8 cellular contexts compared by ENCODE assay signal in the genomic region with DNA sequence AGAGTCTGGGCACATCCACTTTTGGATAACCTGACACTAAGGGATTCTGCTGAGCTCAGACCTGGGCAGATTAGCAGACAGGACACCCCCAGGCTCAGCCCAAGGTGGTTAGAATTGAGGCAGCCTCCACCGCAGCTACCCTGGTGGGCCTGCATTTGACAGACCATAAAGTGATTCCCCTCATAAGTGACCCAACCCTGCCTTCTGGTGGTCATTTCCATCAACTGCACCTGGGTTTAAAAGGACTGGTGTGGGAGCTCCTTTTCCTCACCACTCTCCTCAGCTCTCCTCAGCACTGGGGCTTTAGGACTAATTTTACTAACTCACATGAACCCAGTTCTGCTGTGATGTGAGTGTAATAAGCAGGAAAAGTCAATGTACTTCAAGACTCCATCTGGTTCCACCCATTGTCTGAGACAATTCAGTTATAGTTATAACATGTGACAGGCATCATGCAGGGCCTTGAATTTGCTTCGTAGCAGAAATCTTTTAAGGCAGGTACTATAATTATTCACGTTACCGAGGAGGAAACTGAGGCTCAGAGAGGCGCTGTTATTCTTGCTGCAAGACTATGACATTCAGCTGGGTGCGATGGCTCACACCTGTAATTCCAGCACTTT. TPM values are rescaled to one million over a fixed set of nuclear protein-coding genes. Genes with fewer than 3 reads are reported as not detected.
DNase-seq lines count a peak whose midpoint lies in the region; ATAC-seq, FAIRE-seq and TF ChIP-seq lines count a peak whose summit lies in the region.

No MANE protein-coding gene starts in this region.

- no peak overlapping the region for H3K9ac ChIP-seq in K562 (ENCODE audit: insufficient read depth in 1 of 2, low read depth in 2 of 2, low read length in 2 of 2)

- no TSS peak for BruUV-seq in K562 (replicated peaks; lab: Mats Ljungman, UMichigan)

- 0 out of 2 replicates have a peak, but pooled peaks cover 4% of the 10 kb centered on the region for H4K20me1 ChIP-seq in K562 (replicated peaks; ENCODE audit: control insufficient read depth, insufficient read depth, low read length)

- no peak overlapping the region for H3K27ac ChIP-seq in K562 (ENCODE audit: extremely low read depth, low read depth, low read length)

- H3K36me3 ChIP-seq in BE2C: no peaks in the 10 kb centered on the region
- no peaks in the 10 kb centered on the region for H3K36me3 ChIP-seq in K562 (ENCODE audit: control insufficient read depth, insufficient read depth, low read length)

- no peak overlapping the region for H3K4me3 ChIP-seq in BE2C (ENCODE audit: low read depth, low read length)
- no peak overlapping the region for H3K4me3 ChIP-seq in GM12875 (ENCODE audit: low read depth, low read length)
- no peak overlapping the region for H3K4me3 ChIP-seq in K562

- TF ChIP-seq CTCF in BE2C (IDR thresholded peaks at IDR 0.05; ENCODE audit: low read depth, low read length) (peak; percentile 64), GM12875 (IDR thresholded peaks at IDR 0.05; ENCODE audit: borderline replicate concordance, insufficient read depth, low read depth, low read length) (peak; percentile 67), K562 (IDR thresholded peaks at IDR 0.05 in 2 of 3, conservative IDR thresholded peaks at IDR 0.05 in 1 of 3; ENCODE audit: insufficient read depth in 2 of 3, low read depth in 1 of 3, low read length in 3 of 3) (peak; percentile 65 to 71 (median 69))

- FAIRE-seq in K562 (lab: Jason Lieb, UNC): peak; percentile 83

- no peaks in the 10 kb centered on the region for H3K9me1 ChIP-seq in K562 (ENCODE audit: control insufficient read depth, insufficient read depth, low read length)

- CTCF ChIA-PET in K562 (lab: Yijun Ruan, JAX; ENCODE audit: low intra/inter-chr PET ratio): interaction anchor here (0.9 to 3.5 kb wide), 4 partner anchors 287 to 690 kb away, joined by 5 to 19 read pairs (median 12); no protein-coding TSS in a partner anchor

- TF ChIP-seq POLR2A in K562 (conservative IDR thresholded peaks at IDR 0.05): no peak

- no peaks in the 10 kb centered on the region for H3K9me3 ChIP-seq in BE2C
- no peaks in the 10 kb centered on the region for H3K9me3 ChIP-seq in K562 (replicated peaks; ENCODE audit: control insufficient read depth, insufficient read depth, low read depth, low read length)

- POLR2A ChIA-PET in K562 (lab: Yijun Ruan, JAX): interaction anchor here (0.6 kb wide), 1 partner anchor 13 kb away, joined by 3 read pairs; no protein-coding TSS in a partner anchor

- H3K4me1 ChIP-seq in BE2C (no peaks in the 10 kb centered on the region), K562 (replicated peaks in 1 of 2; ENCODE audit: control insufficient read depth in 2 of 2, insufficient read depth in 2 of 2, low read length in 2 of 2) (no peaks in the 10 kb centered on the region; a peak in 1 of 5 replicates)

- H3K79me2 ChIP-seq in K562 (ENCODE audit: control insufficient read depth, insufficient read depth, low read length): no peaks in the 10 kb centered on the region

- intact Hi-C loops in K562 (cut with micrococcal nuclease): loop anchor here (1.0 to 5.0 kb wide), 3 partner anchors 287 to 692 kb away; no protein-coding TSS in a partner anchor
- intact Hi-C loops in posterior vena cava (cut with DNase I): loop anchor here (5.0 to 10.0 kb wide), 3 partner anchors 280 to 690 kb away; no protein-coding TSS in a partner anchor

- H2AFZ ChIP-seq in K562 (ENCODE audit: low read depth, low read length): no peak overlapping the region

- peak; percentile 75 for ATAC-seq in K562
- ATAC-seq in GM19395 (IDR thresholded peaks at IDR 0.05; ENCODE audit: unreplicated experiment): no peak

- H3K27me3 ChIP-seq in BE2C (no peaks in the 10 kb centered on the region), K562 (ENCODE audit: control insufficient read depth in 2 of 2, insufficient read depth in 2 of 2, low read length in 2 of 2) (peaks cover 5 to 6% of the 10 kb centered on the region in 2 experiments; a peak in 2 of 5 replicates)

- WGBS in K562 (ENCODE audit: insufficient coverage, low coverage, missing lambda C conversion rate): 14% methylated on average over 6 of the region's 6 CpGs

- in situ Hi-C loops in K562 (cut with MboI): loop anchor here (10.0 kb wide), 2 partner anchors 290 to 690 kb away; no protein-coding TSS in a partner anchor

- TF ChIP-seq RAD21 in K562 (CRISPR knock-in tag; conservative IDR thresholded peaks at IDR 0.05 in 1 of 2, IDR thresholded peaks at IDR 0.05 in 1 of 2): peak; percentile 52 to 77

- TF ChIP-seq EP300 in K562 (IDR thresholded peaks at IDR 0.05; ENCODE audit: low read length): no peak

- no peak overlapping the region for H3K4me2 ChIP-seq in K562 (ENCODE audit: insufficient read depth, low read length)

- peak; percentile 34 for DNase-seq in BE2C
- peak; percentile 53 to 64 for DNase-seq in NCI-H1930 (lab: John Stamatoyannopoulos, UW)
- peak; percentile 24 to 53 (median 33) for DNase-seq in K562 (ENCODE audit: extremely low read depth in 1 of 4, low spot score in 3 of 4)
- DNase-seq in iris pigment epithelial cell (ENCODE audit: low read depth): peak; percentile 40
- DNase-seq in superior temporal gyrus (ENCODE audit: extremely low spot score): peak; percentile 81
- no peak for DNase-seq in posterior vena cava (ENCODE audit: low spot score)

TF ChIP-seq in K562, 482 proteins besides CTCF, POLR2A, EP300 and RAD21:
- TF ChIP-seq ELF2 (CRISPR knock-in tag; IDR thresholded peaks at IDR 0.05) (no peak), BACH1 (tag; IDR thresholded peaks at IDR 0.05) (no peak), HNRNPUL1 (IDR thresholded peaks at IDR 0.05; ENCODE audit: low read length) (no peak), SRSF7 (optimal IDR thresholded peaks at IDR 0.05; ENCODE audit: low read depth, low read length) (no peak), YBX1 (IDR thresholded peaks at IDR 0.05) (no peak), SAP30 (IDR thresholded peaks at IDR 0.05; ENCODE audit: borderline replicate concordance, insufficient read depth, low read depth, low read length, poor library complexity, severe bottlenecking) (no peak), SMC3 (conservative IDR thresholded peaks at IDR 0.05; ENCODE audit: insufficient read depth, low read depth, low read length) (peak; percentile 56), ZNF263 (CRISPR knock-in tag; IDR thresholded peaks at IDR 0.05; ENCODE audit: borderline replicate concordance) (no peak)
- TF ChIP-seq, protein P1, sequence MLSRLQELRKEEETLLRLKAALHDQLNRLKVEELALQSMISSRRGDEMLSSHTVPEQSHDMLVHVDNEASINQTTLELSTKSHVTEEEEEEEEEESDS (CRISPR knock-in tag; IDR thresholded peaks at IDR 0.05): no peak
- TF ChIP-seq, protein P2, sequence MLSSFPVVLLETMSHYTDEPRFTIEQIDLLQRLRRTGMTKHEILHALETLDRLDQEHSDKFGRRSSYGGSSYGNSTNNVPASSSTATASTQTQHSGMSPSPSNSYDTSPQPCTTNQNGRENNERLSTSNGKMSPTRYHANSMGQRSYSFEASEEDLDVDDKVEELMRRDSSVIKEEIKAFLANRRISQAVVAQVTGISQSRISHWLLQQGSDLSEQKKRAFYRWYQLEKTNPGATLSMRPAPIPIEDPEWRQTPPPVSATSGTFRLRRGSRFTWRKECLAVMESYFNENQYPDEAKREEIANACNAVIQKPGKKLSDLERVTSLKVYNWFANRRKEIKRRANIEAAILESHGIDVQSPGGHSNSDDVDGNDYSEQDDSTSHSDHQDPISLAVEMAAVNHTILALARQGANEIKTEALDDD (IDR thresholded peaks at IDR 0.05): no peak
- TF ChIP-seq, protein P3, sequence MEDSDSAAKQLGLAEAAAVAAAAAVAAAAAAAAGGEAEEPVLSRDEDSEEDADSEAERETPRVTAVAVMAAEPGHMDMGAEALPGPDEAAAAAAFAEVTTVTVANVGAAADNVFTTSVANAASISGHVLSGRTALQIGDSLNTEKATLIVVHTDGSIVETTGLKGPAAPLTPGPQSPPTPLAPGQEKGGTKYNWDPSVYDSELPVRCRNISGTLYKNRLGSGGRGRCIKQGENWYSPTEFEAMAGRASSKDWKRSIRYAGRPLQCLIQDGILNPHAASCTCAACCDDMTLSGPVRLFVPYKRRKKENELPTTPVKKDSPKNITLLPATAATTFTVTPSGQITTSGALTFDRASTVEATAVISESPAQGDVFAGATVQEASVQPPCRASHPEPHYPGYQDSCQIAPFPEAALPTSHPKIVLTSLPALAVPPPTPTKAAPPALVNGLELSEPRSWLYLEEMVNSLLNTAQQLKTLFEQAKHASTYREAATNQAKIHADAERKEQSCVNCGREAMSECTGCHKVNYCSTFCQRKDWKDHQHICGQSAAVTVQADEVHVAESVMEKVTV (CRISPR knock-in tag; IDR thresholded peaks at IDR 0.05): peak; percentile 37; the same call in 1 of the 2 replicates
TF ChIP-seq in K562: peak in this region for 2.

RNA-seq across cellular contexts. Expression of a gene that starts 42.5 kb away (rescaled TPM):
- not detected for polyA plus RNA-seq in BE2C (2012; ENCODE audit: insufficient read depth, insufficient read length, low read depth)
- total RNA-seq in K562 (2011; cell fraction: chromatin; rRNA removed; ENCODE audit: low replicate concordance): 2.1 and 3.5 TPM in 2 replicates
- total RNA-seq in K562 (2011; cell fraction: nucleolus; rRNA removed): 2.7 and 3.3 TPM in 2 replicates
- 1.6 and 2.5 TPM in 2 replicates for total RNA-seq in K562 (2011; cell fraction: nucleoplasm; rRNA removed)
- total RNA-seq in K562 (2014; rRNA removed): 0.12 and 0.36 TPM in 2 replicates
- total RNA-seq in K562 (2014; rRNA removed; fragmentation: Illumina TruSeq; extraction: Trizol): 0.38 and 0.44 TPM in 2 replicates
- total RNA-seq in K562 (2015; rRNA removed; fragmentation: Illumina TruSeq; extraction: Trizol): 0.30 and 0.51 TPM in 2 replicates
- total RNA-seq in K562 (2021): 0.07 and 0.35 TPM in 2 replicates
- polyA plus RNA-seq in K562 (2011; rRNA removed): 0.75 and 0.91 TPM in 2 replicates
- 0.12 and 0.49 TPM in 2 replicates for polyA plus RNA-seq in K562 (2011; cell fraction: cytosol; rRNA removed)
- 1.7 and 2.6 TPM in 2 replicates for polyA plus RNA-seq in K562 (2011; cell fraction: nucleus; rRNA removed)
- 0.17 and 0.26 TPM in 2 replicates for polyA plus RNA-seq in K562 (2012)
- 0.44 and 0.51 TPM in 2 replicates for polyA plus RNA-seq in K562 (2014; fragmentation: Illumina TruSeq; extraction: Trizol)
- under 1 TPM in 1 of 2 experiments, not detected in 1; 0.31 TPM for polyA plus RNA-seq in K562 (2014; fragmentation: Nextera tagmentation; extraction: Ambion mirVana)
- 0.22 and 0.24 TPM in 2 replicates for polyA plus RNA-seq in K562 (2014; rRNA removed)
- polyA minus RNA-seq in K562 (2011; rRNA and poly(A)+ RNA removed): 0.21 and 0.90 TPM in 2 replicates
- not detected in 2 replicates for polyA minus RNA-seq in K562 (2011; cell fraction: cytosol; rRNA and poly(A)+ RNA removed)
- 0.78 and 1.3 TPM in 2 replicates for polyA minus RNA-seq in K562 (2011; cell fraction: nucleus; rRNA and poly(A)+ RNA removed)
- total RNA-seq in posterior vena cava: 10 to 100 TPM; 19.9 to 75.1 TPM

Comparison
In these comparisons a context has a peak if more than half of its experiments do, and no peak if none do; other contexts are left out.
1. RNA of a gene that starts 42.5 kb away (total RNA-seq): 19.9 to 75.1 TPM in posterior vena cava; 0.07 to 3.5 TPM in K562; every median in the first group is over 4 times any median in the second.
2. Peak in every context shown above with its lines, with median percentiles within 50 percentile points of each other: CTCF ChIP-seq.